Comparison of ENCODE assay signal across 8 cellular contexts in genomic region chr9:114805670-114806551, GRCh38. TPM values are rescaled to one million over a fixed set of nuclear protein-coding genes. Genes with fewer than 3 reads are reported as not detected.
DNase-seq lines count a peak whose midpoint lies in the region; ATAC-seq and TF ChIP-seq lines count a peak whose summit lies in the region.

Gene TNFSF15 (minus strand): TSS chr9:114806039. CDS start chr9:114806012, 27 bp downstream.

- ATAC-seq in GM21360 (IDR thresholded peaks at IDR 0.05; ENCODE audit: unreplicated experiment): peak; percentile 91
- ATAC-seq in HG03565 (IDR thresholded peaks at IDR 0.05; ENCODE audit: unreplicated experiment): peak; percentile 89
- peak; percentile 79 for ATAC-seq in foreskin keratinocyte

- TF ChIP-seq CTCF in DOHH2 (IDR thresholded peaks at IDR 0.05; ENCODE audit: low read depth, low read length, poor library complexity, severe bottlenecking): no peak
- peak; percentile 8 for TF ChIP-seq CTCF in foreskin keratinocyte (conservative IDR thresholded peaks at IDR 0.05)

- H3K4me1 ChIP-seq in DOHH2 (ENCODE audit: control insufficient read depth, low read length) (peaks cover 56% of the 10 kb centered on the region), SJCRH30 (peaks cover 36% of the 10 kb centered on the region), foreskin keratinocyte (peaks cover 18% of the 10 kb centered on the region)

- peak; percentile 54 to 70 for DNase-seq in SJCRH30
- peak; percentile 68 to 79 for DNase-seq in foreskin keratinocyte
- DNase-seq in pons (ENCODE audit: low spot score): peak; percentile 31
- no peak for DNase-seq in NCI-H1048 (lab: John Stamatoyannopoulos, UW)
- no peak for DNase-seq in NCI-H226

- H3K27me3 ChIP-seq in DOHH2 (ENCODE audit: control insufficient read depth, low read length) (no peaks in the 10 kb centered on the region), SJCRH30 (no peaks in the 10 kb centered on the region), foreskin keratinocyte (no peaks in the 10 kb centered on the region)

- H3K36me3 ChIP-seq in DOHH2 (ENCODE audit: control insufficient read depth, low read length) (no peaks in the 10 kb centered on the region), SJCRH30 (no peaks in the 10 kb centered on the region)

- no peaks in the 10 kb centered on the region for H3K79me2 ChIP-seq in DOHH2 (ENCODE audit: control insufficient read depth, low read length)

- H3K9me3 ChIP-seq in DOHH2 (ENCODE audit: control insufficient read depth, insufficient read depth, low read length) (no peaks in the 10 kb centered on the region), SJCRH30 (replicated peaks) (no peaks in the 10 kb centered on the region)

- peaks cover 6% of the 10 kb centered on the region; the same call in 1 of the 2 replicates for H3F3A ChIP-seq in DOHH2 (ENCODE audit: control insufficient read depth, insufficient read depth)

- H3K4me2 ChIP-seq in DOHH2 (ENCODE audit: low read length): peak within 1 kb of the TSS; percentile 73

- no peaks in the 10 kb centered on the region for H4K20me1 ChIP-seq in DOHH2 (ENCODE audit: control insufficient read depth, insufficient read depth, low read depth, low read length)

- H3K9me2 ChIP-seq in DOHH2 (replicated peaks; ENCODE audit: control insufficient read depth, low read length): no peaks in the 10 kb centered on the region

- H3K27ac ChIP-seq in DOHH2 (ENCODE audit: low read depth, low read length): peak within 1 kb of the TSS; percentile 59
- peak within 1 kb of the TSS; percentile 55 for H3K27ac ChIP-seq in SJCRH30
- no peak within 1 kb of the TSS for H3K27ac ChIP-seq in foreskin keratinocyte

- H3K4me3 ChIP-seq in DOHH2 (ENCODE audit: low read length) (peak within 1 kb of the TSS; percentile 58), SJCRH30 (peak within 1 kb of the TSS; percentile 31)

RNA-seq across cellular contexts. Expression of gene TNFSF15, which starts in this region (rescaled TPM):
- 1.0 and 1.1 TPM in 2 replicates for total RNA-seq in SJCRH30 (2014; rRNA removed; shearing (Covaris generic))
- 1.4 and 4.3 TPM in 2 replicates for total RNA-seq in foreskin keratinocyte
- 0.40 and 1.0 TPM in 2 replicates for polyA plus RNA-seq in foreskin keratinocyte

Comparison
In these comparisons a context has a peak if more than half of its experiments do, and no peak if none do; other contexts are left out.
1. DNase-seq: peak in SJCRH30 (2 of 2), foreskin keratinocyte (2 of 2) and pons (single experiment); none in NCI-H1048 (single experiment) and NCI-H226 (single experiment).
2. Peak in every context shown above with its lines, with median percentiles within 50 percentile points of each other: ATAC-seq.